In genomic region chr7:97390052-97390451, GRCh38 we compare ENCODE assay signal across 29 cellular contexts.
"Had no signal": no experiment of that assay in that cellular context is flagged by ENCODE, and none has a peak within 500 bp of the region (broad histone marks: within the 10 kb centered on the region; RNA-seq: fewer than 3 reads in every experiment).

No MANE protein-coding gene starts in this region.

- H3K9me3 ChIP-seq: ovary, psoas muscle, right lobe of liver, sigmoid colon, stomach, suprapubic skin, testis, tibial artery, transverse colon, upper lobe of right lung, uterus had no signal

- DNase-seq: natural killer cell; occipital lobe; ovary; posterior cingulate gyrus; psoas muscle; right cardiac atrium; right lobe of liver; sigmoid colon; small intestine; stimulated activated CD4-positive, alpha-beta T cell treated with anti-CD3 and anti-CD28 coated beads, Interleukin-15, amount 100 ng/mL, for 24 hours; stimulated activated CD4-positive, alpha-beta T cell treated with anti-CD3 and anti-CD28 coated beads, Interleukin-2, amount 100 ng/mL, for 24 hours; stimulated activated CD4-positive, alpha-beta T cell treated with anti-CD3 and anti-CD28 coated beads, Interleukin-2, amount 100 ng/mL, for 48 hours; stimulated activated CD4-positive, alpha-beta T cell treated with anti-CD3 and anti-CD28 coated beads, Interleukin-4, amount 100 ng/mL, for 24 hours; stimulated activated naive B cell treated with anti-CD40 and anti-IgM and Interleukin-4, amounts not matched to agents 10 μg/mL and 1 μg/mL and 100 μg/mL, for 72 hours; stimulated activated naive CD4-positive, alpha-beta T cell treated with Interleukin-2 at 50 U/mL for 16 hours; stomach; testis; tibial artery; transverse colon; upper lobe of right lung; uterus had no signal

- H3K4me1 Mint-ChIP-seq: natural killer cell; nephron; neural progenitor cell; stimulated activated effector memory CD8-positive, alpha-beta T cell treated with anti-CD3 and anti-CD28 coated beads, Interleukin-12 subunit alpha, Interleukin-12 subunit beta, amount 100 ng/mL, for 72 hours; stimulated activated naive B cell treated with anti-CD40 and anti-IgM and Interleukin-4, amounts not matched to agents 10 μg/mL and 1 μg/mL and 100 μg/mL, for 72 hours had no signal

- H3K27ac Mint-ChIP-seq: natural killer cell; nephron; neural progenitor cell; progenitor cell of endocrine pancreas; stimulated activated effector memory CD8-positive, alpha-beta T cell treated with anti-CD3 and anti-CD28 coated beads, Interleukin-12 subunit alpha, Interleukin-12 subunit beta, amount 100 ng/mL, for 72 hours; stimulated activated naive B cell treated with anti-CD40 and anti-IgM and Interleukin-4, amounts not matched to agents 10 μg/mL and 1 μg/mL and 100 μg/mL, for 72 hours; stimulated activated naive CD8-positive, alpha-beta T cell treated with anti-CD3 and anti-CD28 coated beads, Interleukin-15, Interleukin-2, amounts not matched to agents 100 ng/mL and 50 ng/mL, for 24 hours; type B pancreatic cell had no signal

- H3K4me3 Mint-ChIP-seq: natural killer cell; nephron; neural progenitor cell; stimulated activated effector memory CD8-positive, alpha-beta T cell treated with anti-CD3 and anti-CD28 coated beads, Interleukin-12 subunit alpha, Interleukin-12 subunit beta, amount 100 ng/mL, for 72 hours; stimulated activated naive B cell treated with anti-CD40 and anti-IgM and Interleukin-4, amounts not matched to agents 10 μg/mL and 1 μg/mL and 100 μg/mL, for 72 hours; stimulated activated naive CD8-positive, alpha-beta T cell treated with anti-CD3 and anti-CD28 coated beads, Interleukin-15, Interleukin-2, amounts not matched to agents 100 ng/mL and 50 ng/mL, for 24 hours; type B pancreatic cell had no signal

- H3K79me2 ChIP-seq: parathyroid adenoma had no signal

- H3K27me3 Mint-ChIP-seq: progenitor cell of endocrine pancreas; stimulated activated naive B cell treated with anti-CD40 and anti-IgM and Interleukin-4, amounts not matched to agents 10 μg/mL and 1 μg/mL and 100 μg/mL, for 72 hours; stimulated activated naive CD8-positive, alpha-beta T cell treated with anti-CD3 and anti-CD28 coated beads, Interleukin-15, Interleukin-2, amounts not matched to agents 100 ng/mL and 50 ng/mL, for 24 hours; type B pancreatic cell had no signal

- ATAC-seq: natural killer cell; psoas muscle; right cardiac atrium; right lobe of liver; stimulated activated effector memory CD8-positive, alpha-beta T cell treated with anti-CD3 and anti-CD28 coated beads, Interleukin-12 subunit alpha, Interleukin-12 subunit beta, amount 100 ng/mL, for 72 hours; stimulated activated naive B cell treated with anti-CD40 and anti-IgM and Interleukin-4, amounts not matched to agents 10 μg/mL and 1 μg/mL and 100 μg/mL, for 72 hours; upper lobe of right lung had no signal

- H3K36me3 ChIP-seq: neural progenitor cell, ovary, right lobe of liver, sigmoid colon, stomach, suprapubic skin, tibial artery, transverse colon, upper lobe of right lung, uterus had no signal

- H3K36me3 Mint-ChIP-seq: natural killer cell; neural progenitor cell; stimulated activated effector memory CD8-positive, alpha-beta T cell treated with anti-CD3 and anti-CD28 coated beads, Interleukin-12 subunit alpha, Interleukin-12 subunit beta, amount 100 ng/mL, for 72 hours; stimulated activated naive B cell treated with anti-CD40 and anti-IgM and Interleukin-4, amounts not matched to agents 10 μg/mL and 1 μg/mL and 100 μg/mL, for 72 hours; type B pancreatic cell had no signal

- H3K27ac ChIP-seq: neural progenitor cell, ovary, parathyroid adenoma, psoas muscle, right lobe of liver, sigmoid colon, stomach, suprapubic skin, testis, tibial artery, transverse colon, upper lobe of right lung, uterus had no signal

- H3K9ac ChIP-seq: neural progenitor cell, parathyroid adenoma had no signal

- H2AFZ ChIP-seq: neural progenitor cell, parathyroid adenoma had no signal

- H3K4me3 ChIP-seq: neural progenitor cell, ovary, psoas muscle, right lobe of liver, sigmoid colon, stomach, suprapubic skin, testis, tibial artery, transverse colon, upper lobe of right lung, uterus had no signal

- H3K9me3 Mint-ChIP-seq: nephron; neural progenitor cell; stimulated activated effector memory CD8-positive, alpha-beta T cell treated with anti-CD3 and anti-CD28 coated beads, Interleukin-12 subunit alpha, Interleukin-12 subunit beta, amount 100 ng/mL, for 72 hours; stimulated activated naive CD8-positive, alpha-beta T cell treated with anti-CD3 and anti-CD28 coated beads, Interleukin-15, Interleukin-2, amounts not matched to agents 100 ng/mL and 50 ng/mL, for 24 hours; type B pancreatic cell had no signal

- H3K4me1 ChIP-seq: neural progenitor cell, parathyroid adenoma, psoas muscle, right lobe of liver, sigmoid colon, stomach, suprapubic skin, testis, tibial artery, transverse colon, upper lobe of right lung, uterus had no signal

- H3K4me2 ChIP-seq: neural progenitor cell had no signal

- H3K27me3 ChIP-seq: neural progenitor cell, ovary, right lobe of liver, sigmoid colon, stomach, suprapubic skin, testis, tibial artery, transverse colon, upper lobe of right lung, uterus had no signal
